In genomic region chr5:14035859-14036440, GRCh38 we compare ENCODE assay signal across 8 cellular contexts.
DNase-seq lines count a peak whose midpoint lies in the region; ATAC-seq and TF ChIP-seq lines count a peak whose summit lies in the region.

No MANE protein-coding gene starts in this region.

- in situ Hi-C loops in KBM-7 (cut with MboI; ENCODE audit: low pct_unique_long_range_greater_than_20kb, low sequenced_read_pairs) = no loop called here

- H3K9me3 ChIP-seq in adrenal gland (replicated peaks in 1 of 3) (no peaks in the 10 kb centered on the region), skeletal muscle tissue (ENCODE audit: control insufficient read depth in 3 of 3, low read length in 3 of 3) (no peaks in the 10 kb centered on the region)

- no peak for TF ChIP-seq POLR2A in adrenal gland (IDR thresholded peaks at IDR 0.05)

- peak overlapping the region in 1 of 5 donors; percentile 42 for H3K27ac ChIP-seq in adrenal gland
- H3K27ac ChIP-seq in skeletal muscle tissue (ENCODE audit: low read depth, low read length) = peak overlapping the region; percentile 82

- no peak for TF ChIP-seq CTCF in adrenal gland (IDR thresholded peaks at IDR 0.05)

- intact Hi-C loops in adrenal gland (cut with DNase I) = no loop called here

- ATAC-seq in GM19463 (IDR thresholded peaks at IDR 0.05; ENCODE audit: unreplicated experiment) (no peak), GM21526 (IDR thresholded peaks at IDR 0.05; ENCODE audit: low FRiP score, unreplicated experiment) (no peak), GM18517 (IDR thresholded peaks at IDR 0.05; ENCODE audit: unreplicated experiment) (no peak)

- no peaks in the 10 kb centered on the region for H3K27me3 ChIP-seq in adrenal gland
- H3K27me3 ChIP-seq in skeletal muscle tissue (ENCODE audit: control insufficient read depth in 3 of 3, insufficient read depth in 3 of 3, low read length in 3 of 3) = no peaks in the 10 kb centered on the region

- H3K4me3 ChIP-seq in adrenal gland (no peak overlapping the region), skeletal muscle tissue (ENCODE audit: low read length in 3 of 3) (peak overlapping the region in 2 of 3 donors; percentile 22 to 61)

- DNase-seq in ELF-1 (ENCODE audit: low read depth, low spot score) = peak; percentile 87
- peak; percentile 83 for DNase-seq in KBM-7
- peak in 5 of 7 donors; percentile 47 to 72 (median 56) for DNase-seq in adrenal gland
- peak; percentile 83 for DNase-seq in iPS DF 19.7 (ENCODE audit: low read depth, low spot score)

- 10 to 13% (median 11%) methylated on average over 8 to 9 of the region's 9 CpGs for WGBS in adrenal gland, 4 donors

- H3K4me1 ChIP-seq in adrenal gland (replicated peaks in 1 of 2) (peaks cover 0 to 6% of the 10 kb centered on the region in 2 donors), skeletal muscle tissue (ENCODE audit: control insufficient read depth in 3 of 3, insufficient read depth in 3 of 3, low read length in 3 of 3) (peaks cover 26 to 51% (median 46%) of the 10 kb centered on the region in 3 donors)

- H3K36me3 ChIP-seq in adrenal gland (replicated peaks in 1 of 2) (no peaks in the 10 kb centered on the region), skeletal muscle tissue (ENCODE audit: control insufficient read depth in 3 of 3, insufficient read depth in 3 of 3, low read length in 3 of 3) (no peaks in the 10 kb centered on the region)

- peak overlapping the region; percentile 41 to 77 (median 69) for H3K9ac ChIP-seq in skeletal muscle tissue (ENCODE audit: low read depth in 1 of 3, low read length in 3 of 3)

Comparison
In these comparisons a context has a peak if more than half of its experiments do, and no peak if none do; other contexts are left out.
1. H3K4me3 ChIP-seq: peak in skeletal muscle tissue (2 of 3); none in adrenal gland (0 of 4).
2. Peak in every context shown above with its lines, with median percentiles within 50 percentile points of each other: DNase-seq.